24 cellular contexts compared by ENCODE assay signal in genomic region chr11:110003426-110003825, GRCh38.
"Had no signal": no experiment of that assay in that cellular context is flagged by ENCODE, and none has a peak within 500 bp of the region (broad histone marks: within the 10 kb centered on the region; RNA-seq: fewer than 3 reads in every experiment).

No MANE protein-coding gene starts in this region.

- H3K4me3 ChIP-seq: body of pancreas, cardiac muscle cell, coronary artery, dorsolateral prefrontal cortex, ovary, psoas muscle, smooth muscle cell, suprapubic skin, tibial artery had no signal

- ATAC-seq: activated CD4-positive, alpha-beta T cell treated with anti-CD3 and anti-CD28 coated beads for 36 hours; activated CD8-positive, alpha-beta memory T cell treated with anti-CD3 and anti-CD28 coated beads, Interleukin-2, amount 10 ng/mL, durations not matched to agents 7 days and 5 days; activated CD8-positive, alpha-beta T cell treated with anti-CD3 and anti-CD28 coated beads, Interleukin-2, amount 10 ng/mL, durations not matched to agents 7 days and 5 days; activated naive CD4-positive, alpha-beta T cell treated with anti-CD3 and anti-CD28 coated beads, Interleukin-2, amount 50 U/mL, for 72 hours; body of pancreas; left cardiac atrium; naive thymus-derived CD4-positive, alpha-beta T cell; psoas muscle; stimulated activated naive B cell treated with anti-CD40 and anti-IgM and Interleukin-4, amounts not matched to agents 10 μg/mL and 1 μg/mL and 100 μg/mL, for 72 hours had no signal

- DNase-seq: activated CD4-positive, alpha-beta T cell treated with anti-CD3 and anti-CD28 coated beads for 36 hours; activated CD4-positive, CD25-positive, alpha-beta regulatory T cell; activated CD8-positive, alpha-beta memory T cell treated with anti-CD3 and anti-CD28 coated beads, Interleukin-2, amount 10 ng/mL, durations not matched to agents 7 days and 5 days; activated CD8-positive, alpha-beta T cell treated with anti-CD3 and anti-CD28 coated beads, Interleukin-2, amount 10 ng/mL, durations not matched to agents 7 days and 5 days; activated T-cell treated with anti-CD3 and anti-CD28 coated beads, Interleukin-2, amount 50 U/mL, for 48 hours; body of pancreas; cerebellar nuclear complex; dorsolateral prefrontal cortex; effector memory CD4-positive, alpha-beta T cell; foreskin fibroblast; head of caudate nucleus; hippocampal formation; left cardiac atrium; naive thymus-derived CD4-positive, alpha-beta T cell; ovary; psoas muscle; stimulated activated CD4-positive, alpha-beta T cell treated with anti-CD3 and anti-CD28 coated beads, Interleukin-2, amount 100 ng/mL, for 24 hours; stimulated activated naive B cell treated with anti-CD40 and anti-IgM and Interleukin-4, amounts not matched to agents 10 μg/mL and 1 μg/mL and 100 μg/mL, for 72 hours; tibial artery had no signal
